11 cellular contexts compared by ENCODE assay signal in the genomic region with DNA sequence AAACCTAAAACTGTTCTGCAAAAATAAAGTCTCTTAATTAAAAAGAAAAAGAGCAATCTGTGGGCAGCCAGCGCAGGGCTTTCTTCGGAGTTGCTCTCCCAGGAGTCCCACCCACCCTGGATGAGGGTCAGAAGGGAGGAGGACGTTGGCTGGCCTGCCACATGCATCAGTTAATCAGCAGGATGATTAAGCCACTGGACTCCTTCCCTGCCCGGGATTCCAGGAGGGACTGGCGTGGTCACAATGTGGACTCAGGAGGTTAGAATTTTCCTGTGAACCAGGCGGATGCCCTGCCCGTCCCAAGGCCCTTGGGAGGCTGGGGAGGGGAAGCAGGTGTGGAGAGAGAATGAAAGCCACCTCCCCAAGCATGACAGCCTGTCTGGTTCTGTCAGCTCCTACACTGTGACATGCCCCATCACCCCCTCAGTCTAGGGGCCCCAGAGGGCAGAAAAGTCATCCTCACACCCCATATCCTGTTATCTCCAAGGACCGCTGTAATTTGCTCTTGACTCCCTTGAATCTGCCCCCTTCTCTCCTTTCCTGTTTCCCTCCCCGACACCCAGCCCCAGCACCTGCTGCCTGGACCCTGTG. TPM values are rescaled to one million over a fixed set of nuclear protein-coding genes. Genes with fewer than 3 reads are reported as not detected.
DNase-seq lines count a peak whose midpoint lies in the region; ATAC-seq and TF ChIP-seq lines count a peak whose summit lies in the region.
"Had no signal": no experiment of that assay in that cellular context is flagged by ENCODE, and none has a peak within 500 bp of the region (broad histone marks: within the 10 kb centered on the region; RNA-seq: fewer than 3 reads in every experiment).

No MANE protein-coding gene starts in this region.

- H3K4me3 ChIP-seq in IMR-90 (ENCODE audit: insufficient read depth, low read depth, low read length) (no peak overlapping the region), mesenchymal stem cell (ENCODE audit: insufficient read depth in 1 of 2, low read depth in 1 of 2, low read length in 2 of 2) (peak overlapping the region in 1 of 2 experiments; percentile 23)

- dilution Hi-C loops in IMR-90 (cut with HindIII; ENCODE audit: low sequenced_read_pairs, unreplicated experiment) = no loop called here

- H3K9me3 ChIP-seq in IMR-90 (ENCODE audit: control insufficient read depth, insufficient read depth, low read length) (no peaks in the 10 kb centered on the region), mesenchymal stem cell (ENCODE audit: control insufficient read depth, low read length) (no peaks in the 10 kb centered on the region)
- H3K9me3 ChIP-seq: neutrophil had no signal

- H2BK5ac ChIP-seq in IMR-90 (ENCODE audit: low read depth, low read length, poor library complexity, severe bottlenecking) = no peak overlapping the region
- no peak overlapping the region for H2BK5ac ChIP-seq in mesenchymal stem cell (ENCODE audit: low read depth, low read length, poor library complexity, severe bottlenecking)

- H3K4me1 ChIP-seq in IMR-90 (ENCODE audit: control insufficient read depth, insufficient read depth, low read length) = peaks cover 16% of the 10 kb centered on the region
- peaks cover 29% of the 10 kb centered on the region for H3K4me1 ChIP-seq in mesenchymal stem cell (ENCODE audit: control insufficient read depth, insufficient read depth, low read depth, low read length)

- H4K20me1 ChIP-seq in IMR-90 (ENCODE audit: insufficient read depth, low read length) = no peaks in the 10 kb centered on the region

- H3K27me3 ChIP-seq in IMR-90 (ENCODE audit: control insufficient read depth, insufficient read depth, low read length) (no peaks in the 10 kb centered on the region), mesenchymal stem cell (ENCODE audit: control insufficient read depth in 1 of 2, insufficient read depth in 1 of 2, low read length in 2 of 2) (no peaks in the 10 kb centered on the region)

- no peak for TF ChIP-seq POLR2A in IMR-90 (IDR thresholded peaks at IDR 0.05; ENCODE audit: low read depth, low read length)

- peaks cover 18% of the 10 kb centered on the region; the same call in 1 of the 2 replicates for H3K9me1 ChIP-seq in IMR-90 (ENCODE audit: insufficient read depth, low read length)

- peak overlapping the region; percentile 7; the same call in 1 of the 2 replicates for H2BK120ac ChIP-seq in IMR-90 (ENCODE audit: low read depth, low read length)
- peak overlapping the region; percentile 19 for H2BK120ac ChIP-seq in mesenchymal stem cell (ENCODE audit: low read depth, low read length)

- H2AFZ ChIP-seq in IMR-90 (replicated peaks; ENCODE audit: low read length, poor library complexity) = peak overlapping the region; percentile 58
- H2AFZ ChIP-seq in mesenchymal stem cell (ENCODE audit: low read depth, low read length) = peak overlapping the region; percentile 54

- peaks cover 7% of the 10 kb centered on the region for H3K9me3 Mint-ChIP-seq in type B pancreatic cell
- H3K9me3 Mint-ChIP-seq: activated naive CD8-positive, alpha-beta T cell treated with anti-CD3 and anti-CD28 coated beads, Interleukin-2, amount 10 ng/mL, durations not matched to agents 7 days and 5 days had no signal

- H3K36me3 ChIP-seq in IMR-90 (ENCODE audit: control insufficient read depth, insufficient read depth, low read length) (no peaks in the 10 kb centered on the region), mesenchymal stem cell (ENCODE audit: control insufficient read depth in 1 of 2, insufficient read depth in 2 of 2, low read depth in 1 of 2, low read length in 2 of 2) (no peaks in the 10 kb centered on the region)
- H3K36me3 ChIP-seq: neutrophil had no signal

- H3K4me2 ChIP-seq in IMR-90 (ENCODE audit: low read depth, low read length) (0 out of 2 replicates have a peak overlapping the region, but pooled peaks have one; percentile 5), mesenchymal stem cell (ENCODE audit: low read length, poor library complexity, severe bottlenecking) (no peak overlapping the region)

- no peak overlapping the region for H3K18ac ChIP-seq in IMR-90 (ENCODE audit: low read depth, low read length)
- H3K18ac ChIP-seq in mesenchymal stem cell (ENCODE audit: low read depth in 1 of 2, low read length in 2 of 2) = peak overlapping the region; percentile 22 to 37

- peaks cover 4% of the 10 kb centered on the region for H3K27me3 Mint-ChIP-seq in type B pancreatic cell

- H3K79me1 ChIP-seq in IMR-90 (ENCODE audit: low read depth in 1 of 2, low read length in 2 of 2) (no peaks in the 10 kb centered on the region), mesenchymal stem cell (replicated peaks; ENCODE audit: low read length, poor library complexity, severe bottlenecking) (no peaks in the 10 kb centered on the region)

- in situ Hi-C loops in IMR-90 (cut with MboI; ENCODE audit: low sequenced_read_pairs) = no loop called here

- ATAC-seq in IMR-90 (ENCODE audit: low read depth) = peak; percentile 74
- ATAC-seq: activated CD4-positive, CD25-positive, alpha-beta regulatory T cell treated with anti-CD3 and anti-CD28 coated beads, Interleukin-2, amount 50 U/mL, for 24 hours had no signal

- H3K27ac ChIP-seq in IMR-90 (ENCODE audit: insufficient read depth, low read length) = no peak overlapping the region
- no peak overlapping the region for H3K27ac ChIP-seq in mesenchymal stem cell (ENCODE audit: low read length, poor library complexity, severe bottlenecking)
- H3K27ac ChIP-seq: neutrophil had no signal

- H3K14ac ChIP-seq in IMR-90 (replicated peaks; ENCODE audit: low read depth, low read length) (peak overlapping the region; percentile 10; the same call in 1 of the 2 replicates), mesenchymal stem cell (ENCODE audit: low read length in 2 of 2) (peak overlapping the region in 1 of 2 experiments; percentile 48)

- no peak for TF ChIP-seq RAD21 in IMR-90 (IDR thresholded peaks at IDR 0.05; ENCODE audit: low read length)

- H3K4ac ChIP-seq in IMR-90 (ENCODE audit: low read depth, low read length) (peak overlapping the region; percentile 52; the same call in 1 of the 2 replicates), mesenchymal stem cell (ENCODE audit: low read depth in 1 of 2, low read length in 2 of 2) (peak overlapping the region; percentile 29 to 89)

- H3K9ac ChIP-seq in IMR-90 (ENCODE audit: low read depth, low read length) = no peak overlapping the region
- H3K9ac ChIP-seq in mesenchymal stem cell (ENCODE audit: low read length) = peak overlapping the region; percentile 80

- peak overlapping the region; percentile 43 for H2AK9ac ChIP-seq in IMR-90 (replicated peaks; ENCODE audit: low read depth, low read length, poor library complexity)

- POLR2A ChIA-PET in IMR-90 (lab: Charles Lee; ENCODE audit: unreplicated experiment) = no interaction called here

- H3K36me3 Mint-ChIP-seq in type B pancreatic cell = no peaks in the 10 kb centered on the region
- H3K36me3 Mint-ChIP-seq: activated naive CD8-positive, alpha-beta T cell treated with anti-CD3 and anti-CD28 coated beads, Interleukin-2, amount 10 ng/mL, durations not matched to agents 7 days and 5 days had no signal

- no peak overlapping the region for H4K5ac ChIP-seq in IMR-90 (ENCODE audit: low read depth, low read length)

- H2AK5ac ChIP-seq in IMR-90 (ENCODE audit: low read depth, low read length) (peak overlapping the region; percentile 77; the same call in 1 of the 2 replicates), mesenchymal stem cell (ENCODE audit: low read length, severe bottlenecking) (peak overlapping the region; percentile 1)

- TF ChIP-seq CTCF in IMR-90 (conservative IDR thresholded peaks at IDR 0.05; ENCODE audit: low read depth, low read length) (no peak), type B pancreatic cell (conservative IDR thresholded peaks at IDR 0.05) (no peak)

- H3K56ac ChIP-seq in IMR-90 (ENCODE audit: extremely low read depth, insufficient read depth, low read length) = no peak overlapping the region

- BruUV-seq in IMR-90 (replicated peaks; lab: Mats Ljungman, UMichigan) = no TSS peak

- H2BK15ac ChIP-seq in IMR-90 (ENCODE audit: low read depth, low read length) = no peak overlapping the region
- peak overlapping the region; percentile 30 for H2BK15ac ChIP-seq in mesenchymal stem cell (ENCODE audit: low read depth, poor library complexity, severe bottlenecking)

- H3K27ac Mint-ChIP-seq in type B pancreatic cell = peak overlapping the region; percentile 82
- H3K27ac Mint-ChIP-seq: activated naive CD8-positive, alpha-beta T cell treated with anti-CD3 and anti-CD28 coated beads, Interleukin-2, amount 10 ng/mL, durations not matched to agents 7 days and 5 days had no signal

- H4K8ac ChIP-seq in IMR-90 (ENCODE audit: low read depth in 2 of 2, low read length in 2 of 2) (0 out of 4 replicates have a peak overlapping the region, but pooled peaks of 1 of the 2 experiments have one; percentile 42), mesenchymal stem cell (ENCODE audit: low read length) (peak overlapping the region; percentile 79)

- H3K23ac ChIP-seq in IMR-90 (ENCODE audit: low read depth, low read length) (no peak overlapping the region), mesenchymal stem cell (ENCODE audit: low read length in 2 of 2) (no peak overlapping the region)

- H4K91ac ChIP-seq in IMR-90 (ENCODE audit: insufficient read depth, low read depth, low read length) = no peak overlapping the region
- peak overlapping the region; percentile 92 for H4K91ac ChIP-seq in mesenchymal stem cell (ENCODE audit: low read length)

- peak overlapping the region; percentile 2 to 33 for H2BK12ac ChIP-seq in mesenchymal stem cell (ENCODE audit: low read length in 2 of 2)

- 83% methylated on average over 1 of the region's 9 CpGs; no CpG with 5 or more reads in 1 of the 2 experiments for WGBS in IMR-90 (ENCODE audit: extremely low coverage in 2 of 2, insufficient read length in 1 of 2), 2 experiments
- 62% methylated on average over 9 of the region's 9 CpGs for WGBS in mesenchymal stem cell

- peak overlapping the region; percentile 20 for H3K4me3 Mint-ChIP-seq in type B pancreatic cell
- H3K4me3 Mint-ChIP-seq: activated naive CD8-positive, alpha-beta T cell treated with anti-CD3 and anti-CD28 coated beads, Interleukin-2, amount 10 ng/mL, durations not matched to agents 7 days and 5 days had no signal

- CTCF ChIA-PET in IMR-90 (lab: Yijun Ruan, JAX) = no interaction called here

- DNase-seq in IMR-90 = peak; percentile 74
- DNase-seq in dermis blood vessel endothelial cell = peak; percentile 62
- no peak for DNase-seq in mesenchymal stem cell
- DNase-seq in type B pancreatic cell (ENCODE audit: extremely low spot score, unreplicated experiment) = no peak
- DNase-seq in NCI-H82 (lab: John Stamatoyannopoulos, UW) = no peak
- no peak for DNase-seq in NCI-H82 treated with DMSO at 0.1 percent for 48 hours (lab: John Stamatoyannopoulos, UW; ENCODE audit: unreplicated experiment)
- DNase-seq in activated gamma-delta T cell treated with Interleukin-2 at 50 U/mL for 16 hours = no peak
- DNase-seq in stimulated activated CD4-positive, alpha-beta T cell treated with anti-CD3 and anti-CD28 coated beads, Interleukin-15, amount 100 ng/mL, for 24 hours = no peak
- DNase-seq: activated naive CD8-positive, alpha-beta T cell treated with anti-CD3 and anti-CD28 coated beads, Interleukin-2, amount 10 ng/mL, durations not matched to agents 7 days and 5 days had no signal

- intact Hi-C loops in IMR-90 (cut with micrococcal nuclease) = no loop called here

- no peak overlapping the region for H2BK20ac ChIP-seq in IMR-90 (ENCODE audit: low read depth, low read length)

- H3K4me1 Mint-ChIP-seq in type B pancreatic cell (ENCODE audit: unreplicated experiment) = peaks cover 27% of the 10 kb centered on the region
- H3K4me1 Mint-ChIP-seq: activated naive CD8-positive, alpha-beta T cell treated with anti-CD3 and anti-CD28 coated beads, Interleukin-2, amount 10 ng/mL, durations not matched to agents 7 days and 5 days had no signal

RNA-seq across cellular contexts. Expression of a gene that starts 11.6 kb away (rescaled TPM):
- 1.6 and 1.7 TPM in 2 replicates for total RNA-seq in IMR-90 (2012; rRNA removed)
- 3.7 and 4.1 TPM in 2 replicates for polyA plus RNA-seq in IMR-90 (2012; rRNA removed)
- polyA plus RNA-seq in IMR-90 (2012; cell fraction: cytosol; rRNA removed) = 1.3 and 3.6 TPM in 2 replicates
- polyA plus RNA-seq in IMR-90 (2012; cell fraction: nucleus; rRNA removed; ENCODE audit: low replicate concordance) = 20.9 and 27.8 TPM in 2 replicates
- 26.9 and 42.0 TPM in 2 replicates for total RNA-seq in dermis blood vessel endothelial cell
- polyA plus RNA-seq in mesenchymal stem cell (2013, experiment 1 of 2) = 4.6 TPM
- 4.5 TPM for polyA plus RNA-seq in mesenchymal stem cell (2013, experiment 2 of 2)
- 24.6 and 56.1 TPM in 2 replicates for total RNA-seq in type B pancreatic cell (ENCODE audit: low replicate concordance)

RNA-seq across cellular contexts. Expression of a gene that starts 29.5 kb away (rescaled TPM):
- 12.0 and 12.5 TPM in 2 replicates for total RNA-seq in IMR-90 (2012; rRNA removed)
- 18.2 and 19.0 TPM in 2 replicates for polyA plus RNA-seq in IMR-90 (2012; rRNA removed)
- polyA plus RNA-seq in IMR-90 (2012; cell fraction: cytosol; rRNA removed) = 10.5 and 18.3 TPM in 2 replicates
- polyA plus RNA-seq in IMR-90 (2012; cell fraction: nucleus; rRNA removed; ENCODE audit: low replicate concordance) = 14.4 and 24.2 TPM in 2 replicates
- 23.5 and 24.3 TPM in 2 replicates for total RNA-seq in dermis blood vessel endothelial cell
- 15.2 TPM for polyA plus RNA-seq in mesenchymal stem cell (2013, experiment 1 of 2)
- 15.1 TPM for polyA plus RNA-seq in mesenchymal stem cell (2013, experiment 2 of 2)
- total RNA-seq in type B pancreatic cell (ENCODE audit: low replicate concordance) = 27.3 and 37.0 TPM in 2 replicates

Comparison
In these comparisons a context has a peak if more than half of its experiments do, and no peak if none do; other contexts are left out.
1. DNase-seq: peak in IMR-90 (single experiment) and dermis blood vessel endothelial cell (single experiment); none in mesenchymal stem cell (single experiment), type B pancreatic cell (single experiment), NCI-H82 (single experiment), NCI-H82 treated with DMSO at 0.1 percent for 48 hours (single experiment), activated gamma-delta T cell treated with Interleukin-2 at 50 U/mL for 16 hours (single experiment) and stimulated activated CD4-positive, alpha-beta T cell treated with anti-CD3 and anti-CD28 coated beads, Interleukin-15, amount 100 ng/mL, for 24 hours (single experiment).